In the genomic region with DNA sequence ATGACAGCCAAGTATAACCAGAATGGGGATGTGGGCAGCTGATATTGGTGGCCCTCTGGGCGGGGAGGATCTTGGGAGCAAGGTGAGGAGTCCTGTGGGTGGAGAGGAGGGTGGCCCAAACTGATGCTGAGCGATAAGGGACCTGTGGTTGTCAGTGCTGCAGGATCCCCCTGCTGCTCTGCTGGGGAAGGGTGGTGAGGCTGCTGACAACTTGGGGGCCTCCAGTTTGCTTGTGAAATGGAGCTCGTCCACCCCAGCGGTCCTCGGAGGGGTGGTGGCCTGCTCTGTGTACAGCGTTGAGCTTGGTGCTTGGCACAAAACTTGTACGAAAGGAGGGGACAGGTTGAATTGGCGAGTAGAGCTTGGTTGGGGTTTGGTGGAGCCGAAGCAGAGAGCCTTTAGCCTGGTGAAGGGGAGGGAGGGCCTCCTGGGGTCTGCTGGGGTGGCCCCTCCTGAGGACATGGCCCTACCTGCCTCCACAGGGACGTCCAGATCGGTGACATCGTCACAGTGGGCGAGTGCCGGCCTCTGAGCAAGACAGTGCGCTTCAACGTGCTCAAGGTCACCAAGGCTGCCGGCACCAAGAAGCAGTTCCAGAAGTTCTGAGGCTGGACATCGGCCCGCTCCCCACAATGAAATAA, we compare ENCODE assay signal across 8 cellular contexts. TPM values are rescaled to one million over a fixed set of nuclear protein-coding genes. Genes with fewer than 3 reads are reported as not detected.
DNase-seq lines count a peak whose midpoint lies in the region; ATAC-seq and TF ChIP-seq lines count a peak whose summit lies in the region.

No MANE protein-coding gene starts in this region.

- H3K27me3 ChIP-seq in CD8-positive, alpha-beta memory T cell (ENCODE audit: insufficient read depth, low read length, poor library complexity, severe bottlenecking): no peaks in the 10 kb centered on the region

- DNase-seq in CD8-positive, alpha-beta memory T cell: peak in 3 of 5 donors; percentile 30 to 48 (median 35)
- no peak for DNase-seq in NB4 (ENCODE audit: low read depth)
- no peak for DNase-seq in neural crest cell (ENCODE audit: low read depth, low spot score)
- DNase-seq in SK-N-DZ (ENCODE audit: low spot score): no peak
- DNase-seq in SW 1271 (lab: John Stamatoyannopoulos, UW): no peak
- DNase-seq in NCI-H2081 treated with DMSO at 0.1 percent for 48 hours (lab: John Stamatoyannopoulos, UW): no peak

- peaks cover 50% of the 10 kb centered on the region for H3K4me1 ChIP-seq in CD8-positive, alpha-beta memory T cell (ENCODE audit: insufficient read depth, low read length)

- H3K9me3 ChIP-seq in CD8-positive, alpha-beta memory T cell (ENCODE audit: low read length): no peaks in the 10 kb centered on the region

- H3K36me3 ChIP-seq in CD8-positive, alpha-beta memory T cell (ENCODE audit: insufficient read depth, low read length): peaks cover 25% of the 10 kb centered on the region

- peak overlapping the region; percentile 94 for H3K27ac ChIP-seq in CD8-positive, alpha-beta memory T cell (ENCODE audit: low read depth, low read length)

- H3K27me3 Mint-ChIP-seq in CD8-positive, alpha-beta memory T cell: peaks cover 0 to 12% of the 10 kb centered on the region in 2 donors
- H3K27me3 Mint-ChIP-seq in brain: peaks cover 6% of the 10 kb centered on the region
- peaks cover 14% of the 10 kb centered on the region for H3K27me3 Mint-ChIP-seq in neural crest cell (ENCODE audit: low read depth)

- ATAC-seq in HG02852 (IDR thresholded peaks at IDR 0.05; ENCODE audit: unreplicated experiment): no peak

- CTCF ChIA-PET in CD8-positive, alpha-beta memory T cell (lab: Charles Lee): interaction anchor here (0.9 to 1.4 kb wide), 4 partner anchors 8 to 72 kb away, joined by 3 to 6 read pairs (median 3); no protein-coding TSS in a partner anchor

- H3K4me3 Mint-ChIP-seq in CD8-positive, alpha-beta memory T cell: peak overlapping the region; percentile 95 to 100 (median 100)
- peak overlapping the region in 4 of 5 experiments; percentile 35 to 99 (median 67) for H3K4me3 Mint-ChIP-seq in brain
- H3K4me3 Mint-ChIP-seq in neural crest cell: peak overlapping the region; percentile 96

- TF ChIP-seq CTCF in NB4 (IDR thresholded peaks at IDR 0.05; ENCODE audit: low read depth, low read length) (no peak), brain (conservative IDR thresholded peaks at IDR 0.05) (no peak), neural crest cell (conservative IDR thresholded peaks at IDR 0.05) (no peak)

- no peak for TF ChIP-seq POLR2A in NB4 (IDR thresholded peaks at IDR 0.05; ENCODE audit: extremely low read depth, insufficient read length)

- peaks cover 55 to 67% (median 62%) of the 10 kb centered on the region in 3 donors for H3K4me1 Mint-ChIP-seq in CD8-positive, alpha-beta memory T cell
- H3K4me1 Mint-ChIP-seq in brain: peaks cover 55% of the 10 kb centered on the region
- peaks cover 43% of the 10 kb centered on the region for H3K4me1 Mint-ChIP-seq in neural crest cell

- POLR2A ChIA-PET in CD8-positive, alpha-beta memory T cell (lab: Charles Lee): interaction anchor here (0.5 to 2.8 kb wide), 5 partner anchors 21 to 859 kb away, joined by 3 to 14 read pairs (median 7); a partner anchor contains a TSS

- H3K36me3 Mint-ChIP-seq in CD8-positive, alpha-beta memory T cell: peaks cover 10 to 47% (median 17%) of the 10 kb centered on the region in 3 donors
- H3K36me3 Mint-ChIP-seq in brain (peaks cover 35% of the 10 kb centered on the region), neural crest cell (ENCODE audit: low read depth) (peaks cover 19% of the 10 kb centered on the region)

- H3K4me3 ChIP-seq in CD8-positive, alpha-beta memory T cell (ENCODE audit: low read length): peak overlapping the region; percentile 95
- peak overlapping the region; percentile 100 for H3K4me3 ChIP-seq in NB4 (ENCODE audit: low read depth, low read length)

- peaks cover 0 to 2% (median 0%) of the 10 kb centered on the region in 5 donors for H3K9me3 Mint-ChIP-seq in CD8-positive, alpha-beta memory T cell
- peaks cover 0 to 7% (median 0%) of the 10 kb centered on the region in 5 experiments for H3K9me3 Mint-ChIP-seq in brain
- H3K9me3 Mint-ChIP-seq in neural crest cell: no peaks in the 10 kb centered on the region

- peak overlapping the region; percentile 88 to 99 (median 98) for H3K27ac Mint-ChIP-seq in CD8-positive, alpha-beta memory T cell
- H3K27ac Mint-ChIP-seq in brain: peak overlapping the region in 2 of 5 experiments; percentile 38 to 87
- H3K27ac Mint-ChIP-seq in neural crest cell (ENCODE audit: unreplicated experiment): no peak overlapping the region

RNA-seq across cellular contexts. Expression of a gene that starts 2.9 kb away (rescaled TPM):
- total RNA-seq in CD8-positive, alpha-beta memory T cell: 1,000 to 10,000 TPM; 2,863 to 2,871 TPM
- 1,959 TPM for polyA plus RNA-seq in CD8-positive, alpha-beta memory T cell
- 6,171 TPM for polyA plus RNA-seq in brain (ENCODE audit: insufficient read depth, low read depth, low replicate concordance)
- total RNA-seq in neural crest cell: 2,365 and 2,591 TPM in 2 replicates
- polyA plus RNA-seq in SK-N-DZ (2014; cell fraction: cytosol; rRNA removed): 2,955 and 3,351 TPM in 2 replicates
- 1,993 and 2,628 TPM in 2 replicates for polyA plus RNA-seq in SK-N-DZ (2014; cell fraction: nucleus; rRNA removed)

RNA-seq across cellular contexts. Expression of a gene that starts 11.7 kb away (rescaled TPM):
- total RNA-seq in CD8-positive, alpha-beta memory T cell: 1,000 to 10,000 TPM; 3,865 to 3,912 TPM
- polyA plus RNA-seq in CD8-positive, alpha-beta memory T cell: 2,679 TPM
- polyA plus RNA-seq in brain (ENCODE audit: insufficient read depth, low read depth, low replicate concordance): 2,708 TPM
- total RNA-seq in neural crest cell: 2,983 and 3,026 TPM in 2 replicates
- polyA plus RNA-seq in SK-N-DZ (2014; cell fraction: cytosol; rRNA removed): 2,059 and 2,161 TPM in 2 replicates
- 1,139 and 1,390 TPM in 2 replicates for polyA plus RNA-seq in SK-N-DZ (2014; cell fraction: nucleus; rRNA removed)

RNA-seq across cellular contexts. Expression of a gene that starts 13.3 kb away (rescaled TPM):
- 10 to 100 TPM; 16.2 to 16.3 TPM for total RNA-seq in CD8-positive, alpha-beta memory T cell
- 52.4 TPM for polyA plus RNA-seq in CD8-positive, alpha-beta memory T cell
- 80.4 TPM for polyA plus RNA-seq in brain (ENCODE audit: insufficient read depth, low read depth, low replicate concordance)
- total RNA-seq in neural crest cell: 24.9 and 27.5 TPM in 2 replicates
- 6.2 and 10.0 TPM in 2 replicates for polyA plus RNA-seq in SK-N-DZ (2014; cell fraction: cytosol; rRNA removed)
- 12.9 and 20.4 TPM in 2 replicates for polyA plus RNA-seq in SK-N-DZ (2014; cell fraction: nucleus; rRNA removed)

RNA-seq across cellular contexts. Expression of a gene that starts 25.1 kb away (rescaled TPM):
- total RNA-seq in CD8-positive, alpha-beta memory T cell: 10 to 100 TPM; 63.9 to 71.5 TPM
- polyA plus RNA-seq in CD8-positive, alpha-beta memory T cell: 148 TPM
- 8.0 TPM for polyA plus RNA-seq in brain (ENCODE audit: insufficient read depth, low read depth, low replicate concordance)
- 0.89 and 1.0 TPM in 2 replicates for total RNA-seq in neural crest cell
- 0.32 and 0.54 TPM in 2 replicates for polyA plus RNA-seq in SK-N-DZ (2014; cell fraction: cytosol; rRNA removed)
- polyA plus RNA-seq in SK-N-DZ (2014; cell fraction: nucleus; rRNA removed): 1.1 and 1.5 TPM in 2 replicates

RNA-seq across cellular contexts. Expression of a gene that starts 28.7 kb away (rescaled TPM):
- 1 to 10 TPM; 1.4 to 1.7 TPM for total RNA-seq in CD8-positive, alpha-beta memory T cell
- 2.1 TPM for polyA plus RNA-seq in CD8-positive, alpha-beta memory T cell
- 14.2 TPM for polyA plus RNA-seq in brain (ENCODE audit: insufficient read depth, low read depth, low replicate concordance)
- 7.7 and 8.8 TPM in 2 replicates for total RNA-seq in neural crest cell
- polyA plus RNA-seq in SK-N-DZ (2014; cell fraction: cytosol; rRNA removed): 6.9 and 16.4 TPM in 2 replicates
- polyA plus RNA-seq in SK-N-DZ (2014; cell fraction: nucleus; rRNA removed): 7.5 and 25.5 TPM in 2 replicates

Comparison
In these comparisons a context has a peak if more than half of its experiments do, and no peak if none do; other contexts are left out.
1. DNase-seq: peak in CD8-positive, alpha-beta memory T cell (3 of 5); none in NB4 (single experiment), neural crest cell (single experiment), SK-N-DZ (single experiment), SW 1271 (0 of 2) and NCI-H2081 treated with DMSO at 0.1 percent for 48 hours (single experiment).
2. Peak in every context shown above with its lines, with median percentiles within 50 percentile points of each other: H3K4me3 Mint-ChIP-seq.